ENCODE assay signal across 20 cellular contexts in genomic region chrX:96984538-96984937, GRCh38.
DNase-seq lines count a peak whose midpoint lies in the region; ATAC-seq, FAIRE-seq and TF ChIP-seq lines count a peak whose summit lies in the region.
"Had no signal": no experiment of that assay in that cellular context is flagged by ENCODE, and none has a peak within 500 bp of the region (broad histone marks: within the 10 kb centered on the region; RNA-seq: fewer than 3 reads in every experiment).

No MANE protein-coding gene starts in this region.

- no peak overlapping the region for H3K4me3 Mint-ChIP-seq in activated CD8-positive, alpha-beta T cell treated with anti-CD3 and anti-CD28 coated beads, Interleukin-2, amount 10 ng/mL, durations not matched to agents 7 days and 5 days
- no peak overlapping the region for H3K4me3 Mint-ChIP-seq in endothelial cell (ENCODE audit: unreplicated experiment)
- H3K4me3 Mint-ChIP-seq: B cell; CD4-positive, CD25-positive, alpha-beta regulatory T cell; CD8-positive, alpha-beta T cell; HFFc6 had no signal

- DNase-seq in choroid plexus epithelial cell (ENCODE audit: low read depth) (peak; percentile 14), fibroblast of villous mesenchyme (ENCODE audit: low read depth) (peak; percentile 10), keratinocyte (ENCODE audit: low read depth, low spot score) (no peak), endothelial cell (ENCODE audit: low spot score) (no peak)
- DNase-seq in activated CD8-positive, alpha-beta T cell treated with anti-CD3 and anti-CD28 coated beads, Interleukin-2, amount 10 ng/mL, durations not matched to agents 7 days and 5 days: no peak
- DNase-seq in activated T-cell treated with anti-CD3 and anti-CD28 coated beads, Interleukin-2, amount 50 U/mL, for 1 hour: no peak
- DNase-seq: Caco-2; CD4-positive, CD25-positive, alpha-beta regulatory T cell; CD8-positive, alpha-beta T cell; DMS153; DND-41; GOT3; HFFc6 had no signal

- no peak overlapping the region for H3K4me3 ChIP-seq in choroid plexus epithelial cell (ENCODE audit: low read depth, low read length)
- H3K4me3 ChIP-seq in fibroblast of villous mesenchyme (ENCODE audit: low read depth, low read length): no peak overlapping the region
- H3K4me3 ChIP-seq in keratinocyte (ENCODE audit: control insufficient read depth in 2 of 3, extremely low read depth in 1 of 3, insufficient read depth in 2 of 3, low read depth in 1 of 3, low read length in 3 of 3): no peak overlapping the region
- H3K4me3 ChIP-seq: BLaER1, HAP-1 had no signal

- no peaks in the 10 kb centered on the region for H3K27me3 Mint-ChIP-seq in activated CD8-positive, alpha-beta T cell treated with anti-CD3 and anti-CD28 coated beads, Interleukin-2, amount 10 ng/mL, durations not matched to agents 7 days and 5 days (ENCODE audit: low read depth)
- H3K27me3 Mint-ChIP-seq in endothelial cell (ENCODE audit: unreplicated experiment): peaks cover 1% of the 10 kb centered on the region
- H3K27me3 Mint-ChIP-seq: B cell; CD4-positive, CD25-positive, alpha-beta regulatory T cell had no signal

- no peak for ATAC-seq in activated CD8-positive, alpha-beta T cell treated with anti-CD3 and anti-CD28 coated beads, Interleukin-2, amount 10 ng/mL, durations not matched to agents 7 days and 5 days
- ATAC-seq: CD8-positive, alpha-beta T cell had no signal

- peaks cover 5% of the 10 kb centered on the region for H3K4me1 ChIP-seq in keratinocyte (ENCODE audit: control insufficient read depth, extremely low read depth, insufficient read depth, low read length)
- H3K4me1 ChIP-seq: BLaER1, HAP-1 had no signal

- CTCF ChIA-PET in activated CD8-positive, alpha-beta T cell treated with anti-CD3 and anti-CD28 coated beads, Interleukin-2, amount 10 ng/mL, durations not matched to agents 7 days and 5 days (lab: Charles Lee): no interaction called here

- H3K27ac Mint-ChIP-seq in activated CD8-positive, alpha-beta T cell treated with anti-CD3 and anti-CD28 coated beads, Interleukin-2, amount 10 ng/mL, durations not matched to agents 7 days and 5 days: no peak overlapping the region
- H3K27ac Mint-ChIP-seq in endothelial cell (ENCODE audit: unreplicated experiment): no peak overlapping the region
- H3K27ac Mint-ChIP-seq: B cell; CD4-positive, CD25-positive, alpha-beta regulatory T cell; CD8-positive, alpha-beta T cell; HFFc6 had no signal

- peak overlapping the region; percentile 22 for H3K4me2 ChIP-seq in keratinocyte (ENCODE audit: control insufficient read depth, extremely low read depth, insufficient read depth, low read depth, low read length)
- H3K4me2 ChIP-seq: BLaER1 had no signal

- H3K9ac ChIP-seq in keratinocyte (ENCODE audit: control insufficient read depth, extremely low read depth, insufficient read depth, low read length): no peak overlapping the region
- H3K9ac ChIP-seq: BLaER1 had no signal

- H3K9me1 ChIP-seq in keratinocyte (ENCODE audit: control insufficient read depth, extremely low read depth, insufficient read depth, low read length): no peaks in the 10 kb centered on the region

- no peaks in the 10 kb centered on the region for H3K4me1 Mint-ChIP-seq in activated CD8-positive, alpha-beta T cell treated with anti-CD3 and anti-CD28 coated beads, Interleukin-2, amount 10 ng/mL, durations not matched to agents 7 days and 5 days (ENCODE audit: low read depth)
- H3K4me1 Mint-ChIP-seq in endothelial cell (ENCODE audit: unreplicated experiment): peaks cover 3% of the 10 kb centered on the region
- H3K4me1 Mint-ChIP-seq: B cell; CD4-positive, CD25-positive, alpha-beta regulatory T cell had no signal

- no peak overlapping the region for H3K27ac ChIP-seq in keratinocyte (ENCODE audit: control insufficient read depth, insufficient read depth, low read length)
- H3K27ac ChIP-seq: BLaER1, C4-2B had no signal

- no peaks in the 10 kb centered on the region for H3K9me3 Mint-ChIP-seq in activated CD8-positive, alpha-beta T cell treated with anti-CD3 and anti-CD28 coated beads, Interleukin-2, amount 10 ng/mL, durations not matched to agents 7 days and 5 days (ENCODE audit: insufficient read depth)
- no peaks in the 10 kb centered on the region for H3K9me3 Mint-ChIP-seq in endothelial cell (ENCODE audit: unreplicated experiment)
- H3K9me3 Mint-ChIP-seq: CD4-positive, CD25-positive, alpha-beta regulatory T cell; CD8-positive, alpha-beta T cell; HFFc6 had no signal

- H3K36me3 ChIP-seq in keratinocyte (ENCODE audit: control insufficient read depth in 2 of 2, extremely low read depth in 1 of 2, insufficient read depth in 2 of 2, low read length in 2 of 2): no peaks in the 10 kb centered on the region
- H3K36me3 ChIP-seq: BLaER1, HAP-1 had no signal

- no peaks in the 10 kb centered on the region for H3K9me3 ChIP-seq in keratinocyte (ENCODE audit: control insufficient read depth, low read depth, low read length)
- H3K9me3 ChIP-seq: BLaER1, Caco-2, HAP-1 had no signal

- dilution Hi-C loops in keratinocyte (cut with MboI; ENCODE audit: extremely low pct_ligation_motif_present, low sequenced_read_pairs): no loop called here

- FAIRE-seq in keratinocyte (lab: Jason Lieb, UNC): no peak
- FAIRE-seq: G401.6, GM12892, H54 had no signal

- H3K79me2 ChIP-seq in keratinocyte (ENCODE audit: control insufficient read depth, insufficient read depth, low read length): no peaks in the 10 kb centered on the region

- H3K36me3 Mint-ChIP-seq in activated CD8-positive, alpha-beta T cell treated with anti-CD3 and anti-CD28 coated beads, Interleukin-2, amount 10 ng/mL, durations not matched to agents 7 days and 5 days (ENCODE audit: low read depth): no peaks in the 10 kb centered on the region
- no peaks in the 10 kb centered on the region for H3K36me3 Mint-ChIP-seq in endothelial cell (ENCODE audit: low read depth, unreplicated experiment)
- H3K36me3 Mint-ChIP-seq: CD4-positive, CD25-positive, alpha-beta regulatory T cell; CD8-positive, alpha-beta T cell had no signal

- H4K20me1 ChIP-seq in keratinocyte (ENCODE audit: control insufficient read depth, extremely low read depth, insufficient read depth, low read length): no peaks in the 10 kb centered on the region

- H2AFZ ChIP-seq in keratinocyte (ENCODE audit: control insufficient read depth, low read length): no peak overlapping the region

- POLR2A ChIA-PET in activated CD8-positive, alpha-beta T cell treated with anti-CD3 and anti-CD28 coated beads, Interleukin-2, amount 10 ng/mL, durations not matched to agents 7 days and 5 days (lab: Charles Lee): no interaction called here

- TF ChIP-seq CTCF in choroid plexus epithelial cell (conservative IDR thresholded peaks at IDR 0.05; ENCODE audit: low read depth, low read length) (no peak), fibroblast of villous mesenchyme (IDR thresholded peaks at IDR 0.05; ENCODE audit: insufficient read depth, low read depth, low read length) (no peak), keratinocyte (optimal IDR thresholded peaks at IDR 0.05 in 1 of 3, IDR thresholded peaks at IDR 0.05 in 1 of 3, conservative IDR thresholded peaks at IDR 0.05 in 1 of 3; ENCODE audit: extremely low read depth in 1 of 3, insufficient read depth in 2 of 3, low read length in 3 of 3) (no peak), endothelial cell (IDR thresholded peaks at IDR 0.05; ENCODE audit: unreplicated experiment) (no peak)

- no peaks in the 10 kb centered on the region for H3K27me3 ChIP-seq in keratinocyte (ENCODE audit: control insufficient read depth, extremely low read depth, insufficient read depth, low read length)

Comparison
In these comparisons a context has a peak if more than half of its experiments do, and no peak if none do; other contexts are left out.
1. DNase-seq: peak in choroid plexus epithelial cell (single experiment) and fibroblast of villous mesenchyme (single experiment); none in keratinocyte (single experiment), activated CD8-positive, alpha-beta T cell treated with anti-CD3 and anti-CD28 coated beads, Interleukin-2, amount 10 ng/mL, durations not matched to agents 7 days and 5 days (single experiment), activated T-cell treated with anti-CD3 and anti-CD28 coated beads, Interleukin-2, amount 50 U/mL, for 1 hour (single experiment) and endothelial cell (single experiment).